ENCODE assay signal across 8 cellular contexts in genomic region chr6:138590796-138591709, GRCh38.
DNase-seq lines count a peak whose midpoint lies in the region; ATAC-seq and TF ChIP-seq lines count a peak whose summit lies in the region.

No MANE protein-coding gene starts in this region.

- H3K9me3 ChIP-seq in AG04450 (ENCODE audit: control insufficient read depth, insufficient read depth, low read length) (no peaks in the 10 kb centered on the region), MM.1S (replicated peaks; ENCODE audit: insufficient read depth, low read length) (no peaks in the 10 kb centered on the region)

- H3K27me3 ChIP-seq in AG04450 (ENCODE audit: control insufficient read depth, insufficient read depth, low read length): no peaks in the 10 kb centered on the region
- no peaks in the 10 kb centered on the region for H3K27me3 ChIP-seq in MM.1S (replicated peaks; ENCODE audit: insufficient read depth, low read length)
- no peaks in the 10 kb centered on the region for H3K27me3 ChIP-seq in brain microvascular endothelial cell (replicated peaks)

- POLR2A ChIA-PET in AG04450 (lab: Yijun Ruan, JAX): no interaction called here

- no peaks in the 10 kb centered on the region for H3K79me2 ChIP-seq in MM.1S (ENCODE audit: low read length)

- peak; percentile 93 for TF ChIP-seq CTCF in AG04450 (IDR thresholded peaks at IDR 0.05; ENCODE audit: low read depth, low read length)
- TF ChIP-seq CTCF in GM12864 (IDR thresholded peaks at IDR 0.05; ENCODE audit: low read depth, low read length, missing control alignments): peak; percentile 86
- TF ChIP-seq CTCF in MM.1S (IDR thresholded peaks at IDR 0.05; ENCODE audit: low read length): peak; percentile 87
- peak; percentile 89 for TF ChIP-seq CTCF in brain microvascular endothelial cell (IDR thresholded peaks at IDR 0.05; ENCODE audit: low read depth, low read length, missing control alignments)

- H3K4me3 ChIP-seq in AG04450 (ENCODE audit: low read depth, low read length): no peak overlapping the region
- no peak overlapping the region for H3K4me3 ChIP-seq in GM12864 (ENCODE audit: low read depth, low read length)
- H3K4me3 ChIP-seq in MM.1S (ENCODE audit: low read length): no peak overlapping the region
- H3K4me3 ChIP-seq in brain microvascular endothelial cell (ENCODE audit: low read depth, low read length): no peak overlapping the region

- no peak overlapping the region for H3K9ac ChIP-seq in MM.1S (ENCODE audit: low read length)

- ATAC-seq in GM19455 (IDR thresholded peaks at IDR 0.05; ENCODE audit: unreplicated experiment): no peak

- H3K27ac ChIP-seq in AG04450 (ENCODE audit: low read depth, low read length) (no peak overlapping the region), MM.1S (ENCODE audit: low read length) (no peak overlapping the region), brain microvascular endothelial cell (no peak overlapping the region)

- no peak overlapping the region for H3K4me2 ChIP-seq in MM.1S (ENCODE audit: low read depth, low read length)

- H3K9me2 ChIP-seq in MM.1S (replicated peaks; ENCODE audit: insufficient read depth, low read length): no peaks in the 10 kb centered on the region

- CTCF ChIA-PET in AG04450 (lab: Charles Lee): interaction anchor here (0.6 to 8.2 kb wide), 42 partner anchors 8 to 562 kb away, joined by 3 to 181 read pairs (median 3); partner anchors contain the start of gene CCDC28A

- H2AFZ ChIP-seq in MM.1S (ENCODE audit: low read length): no peak overlapping the region

- H4K20me1 ChIP-seq in MM.1S (ENCODE audit: insufficient read depth, low read length): no peaks in the 10 kb centered on the region

- in situ Hi-C loops in brain microvascular endothelial cell (cut with HindIII; ENCODE audit: low pct_ligation_motif_present, low sequenced_read_pairs): no loop called here

- no peaks in the 10 kb centered on the region for H3K36me3 ChIP-seq in MM.1S (replicated peaks; ENCODE audit: insufficient read depth, low read length)
- no peaks in the 10 kb centered on the region for H3K36me3 ChIP-seq in brain microvascular endothelial cell (replicated peaks)

- H3F3A ChIP-seq in MM.1S (ENCODE audit: insufficient read depth, low read length): no peaks in the 10 kb centered on the region

- DNase-seq in AG04450 (ENCODE audit: low read depth, low spot score): peak; percentile 50
- DNase-seq in GM12864 (ENCODE audit: low read depth): peak; percentile 29
- peak; percentile 64 for DNase-seq in MM.1S
- peak; percentile 42 for DNase-seq in SHP77 treated with DMSO at 0.1 percent for 48 hours (lab: John Stamatoyannopoulos, UW)
- peak; percentile 72 for DNase-seq in brain microvascular endothelial cell
- DNase-seq in iPS-NIHi7 (ENCODE audit: extremely low spot score): peak; percentile 83
- DNase-seq in stimulated activated CD4-positive, alpha-beta T cell treated with anti-CD3 and anti-CD28 coated beads, Interleukin-2, amount 100 ng/mL, for 24 hours: peak; percentile 44 to 46

- H3K4me1 ChIP-seq in MM.1S (ENCODE audit: low read length): peaks cover 13% of the 10 kb centered on the region

Comparison
In these comparisons a context has a peak if more than half of its experiments do, and no peak if none do; other contexts are left out.
1. DNase-seq: peak in every context shown above with its lines; median percentile 83 in iPS-NIHi7; 72 in brain microvascular endothelial cell; 64 in MM.1S; 50 in AG04450; 45 in stimulated activated CD4-positive, alpha-beta T cell treated with anti-CD3 and anti-CD28 coated beads, Interleukin-2, amount 100 ng/mL, for 24 hours; 42 in SHP77 treated with DMSO at 0.1 percent for 48 hours; 29 in GM12864.